Comparison of ENCODE assay signal across 23 cellular contexts in genomic region chr10:111295788-111296187, GRCh38.
"Had no signal": no experiment of that assay in that cellular context is flagged by ENCODE, and none has a peak within 500 bp of the region (broad histone marks: within the 10 kb centered on the region; RNA-seq: fewer than 3 reads in every experiment).

No MANE protein-coding gene starts in this region.

- H3K4me3 Mint-ChIP-seq: activated CD4-positive, alpha-beta T cell treated with anti-CD3 and anti-CD28 coated beads, Interleukin-2, amount 10 ng/mL, durations not matched to agents 24 days and 14 days; activated CD8-positive, alpha-beta T cell treated with anti-CD3 and anti-CD28 coated beads, Interleukin-2, amount 10 ng/mL, durations not matched to agents 7 days and 5 days; activated naive CD8-positive, alpha-beta T cell treated with anti-CD3 and anti-CD28 coated beads, Interleukin-2, amount 10 ng/mL, durations not matched to agents 7 days and 5 days; activated T-cell treated with anti-CD3 and anti-CD28 coated beads, Interleukin-2, amount 50 U/mL, for 24 hours; immature natural killer cell; T-helper 1 cell treated with Interleukin-12 subunit alpha and Interleukin-12 subunit beta and Interleukin-4 antibody, amounts not matched to agents 30 μg/mL and 1 μg/mL, for 36 hours had no signal

- H3K36me3 Mint-ChIP-seq: activated naive CD8-positive, alpha-beta T cell treated with anti-CD3 and anti-CD28 coated beads, Interleukin-2, amount 10 ng/mL, durations not matched to agents 7 days and 5 days; immature natural killer cell had no signal

- DNase-seq: activated CD4-positive, alpha-beta T cell treated with anti-CD3 and anti-CD28 coated beads, Interleukin-2, amount 10 ng/mL, durations not matched to agents 24 days and 14 days; activated CD8-positive, alpha-beta T cell treated with anti-CD3 and anti-CD28 coated beads, Interleukin-2, amount 10 ng/mL, durations not matched to agents 7 days and 5 days; activated naive CD4-positive, alpha-beta T cell treated with Interleukin-2 at 50 U/mL for 16 hours; activated naive CD8-positive, alpha-beta T cell treated with anti-CD3 and anti-CD28 coated beads, Interleukin-2, amount 10 ng/mL, durations not matched to agents 7 days and 5 days; activated T-cell treated with anti-CD3 and anti-CD28 coated beads, Interleukin-2, amount 50 U/mL, for 24 hours; amygdala; body of pancreas; central memory CD4-positive, alpha-beta T cell; dorsolateral prefrontal cortex; gastrocnemius medialis; heart left ventricle; immature natural killer cell; occipital lobe; stimulated activated CD4-positive, alpha-beta T cell treated with anti-CD3 and anti-CD28 coated beads, Interleukin-12 subunit alpha, Interleukin-12 subunit beta, amount 100 ng/mL, for 4 hours; stimulated activated CD4-positive, alpha-beta T cell treated with anti-CD3 and anti-CD28 coated beads, Interleukin-1b, Interleukin-23, amount 100 ng/mL, for 48 hours; stimulated activated naive CD8-positive, alpha-beta T cell treated with anti-CD3 and anti-CD28 coated beads, Interleukin-15, Interleukin-2, amounts not matched to agents 100 U/mL and 50 U/mL, for 24 hours; substantia nigra; tibial artery; uterus had no signal

- H3K4me1 Mint-ChIP-seq: activated CD4-positive, alpha-beta T cell treated with anti-CD3 and anti-CD28 coated beads, Interleukin-2, amount 10 ng/mL, durations not matched to agents 24 days and 14 days; activated naive CD8-positive, alpha-beta T cell treated with anti-CD3 and anti-CD28 coated beads, Interleukin-2, amount 10 ng/mL, durations not matched to agents 7 days and 5 days; immature natural killer cell had no signal

- H3K27ac ChIP-seq: body of pancreas, dorsolateral prefrontal cortex, epithelial cell of prostate, gastrocnemius medialis, heart left ventricle, tibial artery had no signal

- H3K36me3 ChIP-seq: gastrocnemius medialis, heart left ventricle, tibial artery, uterus had no signal

- ATAC-seq: activated CD8-positive, alpha-beta T cell treated with anti-CD3 and anti-CD28 coated beads, Interleukin-2, amount 10 ng/mL, durations not matched to agents 7 days and 5 days; body of pancreas; gastrocnemius medialis; heart left ventricle; stimulated activated naive CD8-positive, alpha-beta T cell treated with anti-CD3 and anti-CD28 coated beads, Interleukin-15, Interleukin-2, amounts not matched to agents 100 U/mL and 50 U/mL, for 24 hours had no signal

- H3K4me3 ChIP-seq: body of pancreas, dorsolateral prefrontal cortex, gastrocnemius medialis, heart left ventricle, tibial artery, uterus had no signal

- H3K9me3 ChIP-seq: body of pancreas, gastrocnemius medialis, heart left ventricle, tibial artery, uterus had no signal

- FAIRE-seq: colon had no signal

- H3K9me3 Mint-ChIP-seq: activated CD4-positive, alpha-beta T cell treated with anti-CD3 and anti-CD28 coated beads, Interleukin-2, amount 10 ng/mL, durations not matched to agents 24 days and 14 days; activated T-cell treated with anti-CD3 and anti-CD28 coated beads, Interleukin-2, amount 50 U/mL, for 24 hours; activated T-helper 2 cell treated with anti-CD3 and anti-CD28 coated beads, Interferon-gamma antibody, Interleukin-2, Interleukin-4, amounts not matched to agents 10 μg/mL and 5 μg/mL and 100 μg/mL, durations not matched to agents 14 hours and 24 hours and 36 hours; T-helper 1 cell treated with Interleukin-12 subunit alpha and Interleukin-12 subunit beta and Interleukin-4 antibody, amounts not matched to agents 30 μg/mL and 1 μg/mL, for 36 hours had no signal

- H3K27ac Mint-ChIP-seq: activated CD4-positive, alpha-beta T cell treated with anti-CD3 and anti-CD28 coated beads, Interleukin-2, amount 10 ng/mL, durations not matched to agents 24 days and 14 days; activated CD8-positive, alpha-beta T cell treated with anti-CD3 and anti-CD28 coated beads, Interleukin-2, amount 10 ng/mL, durations not matched to agents 7 days and 5 days; activated naive CD8-positive, alpha-beta T cell treated with anti-CD3 and anti-CD28 coated beads, Interleukin-2, amount 10 ng/mL, durations not matched to agents 7 days and 5 days; activated T-cell treated with anti-CD3 and anti-CD28 coated beads, Interleukin-2, amount 50 U/mL, for 24 hours; activated T-helper 2 cell treated with anti-CD3 and anti-CD28 coated beads, Interferon-gamma antibody, Interleukin-2, Interleukin-4, amounts not matched to agents 10 μg/mL and 5 μg/mL and 100 μg/mL, durations not matched to agents 14 hours and 24 hours and 36 hours; immature natural killer cell; T-helper 1 cell treated with Interleukin-12 subunit alpha and Interleukin-12 subunit beta and Interleukin-4 antibody, amounts not matched to agents 30 μg/mL and 1 μg/mL, for 36 hours had no signal

- H3K27me3 ChIP-seq: body of pancreas, gastrocnemius medialis, tibial artery, uterus had no signal

- H3K4me1 ChIP-seq: body of pancreas, gastrocnemius medialis, heart left ventricle, tibial artery, uterus had no signal
